8 cellular contexts compared by ENCODE assay signal in genomic region chr3:154120903-154121235, GRCh38. TPM values are rescaled to one million over a fixed set of nuclear protein-coding genes. Genes with fewer than 3 reads are reported as not detected.
DNase-seq lines count a peak whose midpoint lies in the region; ATAC-seq and TF ChIP-seq lines count a peak whose summit lies in the region.

No MANE protein-coding gene starts in this region.

- no peaks in the 10 kb centered on the region for H3K9me3 Mint-ChIP-seq in activated naive CD8-positive, alpha-beta T cell (ENCODE audit: low read depth)

- peaks cover 3% of the 10 kb centered on the region for H3K27me3 ChIP-seq in layer of hippocampus (ENCODE audit: control insufficient read depth, insufficient read depth, low read length)
- H3K27me3 ChIP-seq in testis: no peaks in the 10 kb centered on the region

- TF ChIP-seq POLR2A in testis (IDR thresholded peaks at IDR 0.05): no peak

- ATAC-seq in GM18519 (IDR thresholded peaks at IDR 0.05; ENCODE audit: low FRiP score, unreplicated experiment) (peak; percentile 23), HG03039 (IDR thresholded peaks at IDR 0.05; ENCODE audit: unreplicated experiment) (peak; percentile 18)

- H3K4me3 ChIP-seq in testis: peak overlapping the region; percentile 82 to 83

- no peak for TF ChIP-seq CTCF in testis (IDR thresholded peaks at IDR 0.05)

- H3K27me3 Mint-ChIP-seq in activated naive CD8-positive, alpha-beta T cell: peaks cover 44% of the 10 kb centered on the region

- no peaks in the 10 kb centered on the region for H3K36me3 Mint-ChIP-seq in activated naive CD8-positive, alpha-beta T cell

- no peak overlapping the region for H3K27ac Mint-ChIP-seq in activated naive CD8-positive, alpha-beta T cell

- 0% methylated on average over 4 to 19 of the region's 19 CpGs for WGBS in testis, 2 donors

- DNase-seq in testis (no peak), NCI-H1417 (lab: John Stamatoyannopoulos, UW) (no peak), EL (no peak), middle frontal gyrus (ENCODE audit: extremely low spot score, low spot score) (no peak)

- H3K4me1 Mint-ChIP-seq in activated naive CD8-positive, alpha-beta T cell (ENCODE audit: low read depth): peaks cover 18% of the 10 kb centered on the region

- H3K4me3 Mint-ChIP-seq in activated naive CD8-positive, alpha-beta T cell: peak overlapping the region; percentile 83

- H3K27ac ChIP-seq in layer of hippocampus (ENCODE audit: low read depth, low read length) (peak overlapping the region; percentile 52), testis (peak overlapping the region in 1 of 2 donors; percentile 81)

- H3K36me3 ChIP-seq in testis (ENCODE audit: low read depth, missing control alignments): no peaks in the 10 kb centered on the region

- no peaks in the 10 kb centered on the region for H3K9me3 ChIP-seq in testis

- intact Hi-C loops in testis (cut with DNase I; ENCODE audit: low total_unique reads): no loop called here

- H3K4me1 ChIP-seq in testis: no peaks in the 10 kb centered on the region

RNA-seq across cellular contexts. Expression of gene ARHGEF26, which starts 0.3 kb away (rescaled TPM):
- total RNA-seq in testis: 10 to 100 TPM; 24.8 to 33.0 TPM
- polyA plus RNA-seq in testis (ENCODE audit: insufficient read depth, low read depth, low replicate concordance): 14.7 TPM
